In genomic region chr22:20507253-20508066, GRCh38 we compare ENCODE assay signal across 1 cellular context.
TF ChIP-seq lines count a peak whose summit lies in the region.

MED15 (plus strand) TSS chr22:20507610; CDS start chr22:20507679, 69 bp downstream.

TF ChIP-seq in HEK293, 187 proteins besides CTCF, POLR2A, EP300 and RAD21 (continued from another document and continues in another):
- TF ChIP-seq ZNF645 (tag by site-specific recombination; IDR thresholded peaks at IDR 0.05), result no peak
- 0 out of 2 replicates have a peak, but pooled peaks have one; percentile 58 for TF ChIP-seq ZNF660 (tag by site-specific recombination; IDR thresholded peaks at IDR 0.05)
- no peak for TF ChIP-seq ZNF221 (tag by site-specific recombination; IDR thresholded peaks at IDR 0.05; ENCODE audit: borderline replicate concordance)
- no peak for TF ChIP-seq OSR2 (tag by site-specific recombination; IDR thresholded peaks at IDR 0.05)
- TF ChIP-seq INSM2 (tag by site-specific recombination; IDR thresholded peaks at IDR 0.05), result no peak; the same call in 1 of the 2 replicates
- TF ChIP-seq ZFP37 (tag by site-specific recombination; IDR thresholded peaks at IDR 0.05), result no peak; the same call in 1 of the 2 replicates
- no peak for TF ChIP-seq ZNF768 (tag by site-specific recombination; IDR thresholded peaks at IDR 0.05)
- TF ChIP-seq ZNF266 (tag by site-specific recombination; IDR thresholded peaks at IDR 0.05; ENCODE audit: low read depth), result no peak
- no peak for TF ChIP-seq ZSCAN18 (tag by site-specific recombination; IDR thresholded peaks at IDR 0.05)
- no peak for TF ChIP-seq ZNF354C (tag by site-specific recombination; IDR thresholded peaks at IDR 0.05; ENCODE audit: borderline replicate concordance, low read depth)
- no peak for TF ChIP-seq ZNF202 (tag by site-specific recombination; IDR thresholded peaks at IDR 0.05; ENCODE audit: borderline replicate concordance)
- peak; percentile 59; the same call in 1 of the 2 replicates for TF ChIP-seq ZNF580 (tag by site-specific recombination; IDR thresholded peaks at IDR 0.05)
- no peak for TF ChIP-seq ZNF280C (tag by site-specific recombination; IDR thresholded peaks at IDR 0.05)
- no peak for TF ChIP-seq ZNF658 (tag by site-specific recombination; IDR thresholded peaks at IDR 0.05)
- TF ChIP-seq ZNF423 (tag by site-specific recombination; IDR thresholded peaks at IDR 0.05), result no peak
- no peak for TF ChIP-seq ZNF19 (tag by site-specific recombination; IDR thresholded peaks at IDR 0.05; ENCODE audit: low read depth)
- TF ChIP-seq ZNF404 (tag by site-specific recombination; IDR thresholded peaks at IDR 0.05), result no peak
- peak; percentile 60; the same call in 1 of the 2 replicates for TF ChIP-seq GLIS2 (tag by site-specific recombination; IDR thresholded peaks at IDR 0.05)
- TF ChIP-seq ZNF114 (tag by site-specific recombination; IDR thresholded peaks at IDR 0.05), result no peak
- TF ChIP-seq ZNF146 (tag by site-specific recombination; IDR thresholded peaks at IDR 0.05), result no peak
- no peak for TF ChIP-seq ZNF654 (tag by site-specific recombination; IDR thresholded peaks at IDR 0.05; ENCODE audit: low read depth)
- peak; percentile 87; the same call in 1 of the 2 replicates for TF ChIP-seq KLF8 (tag by site-specific recombination; IDR thresholded peaks at IDR 0.05)
- no peak for TF ChIP-seq ZNF214 (tag by site-specific recombination; IDR thresholded peaks at IDR 0.05; ENCODE audit: borderline replicate concordance)
- peak; percentile 51; the same call in 1 of the 2 replicates for TF ChIP-seq KLF1 (tag by site-specific recombination; IDR thresholded peaks at IDR 0.05)
- TF ChIP-seq TSHZ1 (tag by site-specific recombination; IDR thresholded peaks at IDR 0.05; ENCODE audit: borderline replicate concordance), result 0 out of 2 replicates have a peak, but pooled peaks have one; percentile 45
- no peak for TF ChIP-seq HIC1 (tag by site-specific recombination; IDR thresholded peaks at IDR 0.05)
- TF ChIP-seq ZNF366 (tag by site-specific recombination; conservative IDR thresholded peaks at IDR 0.05), result no peak
- TF ChIP-seq PATZ1 (tag by site-specific recombination; IDR thresholded peaks at IDR 0.05), result peak; percentile 85
- no peak for TF ChIP-seq SCRT2 (tag by site-specific recombination; IDR thresholded peaks at IDR 0.05)
- TF ChIP-seq ZNF548 (tag by site-specific recombination; IDR thresholded peaks at IDR 0.05), result no peak
- TF ChIP-seq ZNF174 (tag by site-specific recombination; IDR thresholded peaks at IDR 0.05), result no peak
- no peak for TF ChIP-seq ZNF777 (tag by site-specific recombination; IDR thresholded peaks at IDR 0.05; ENCODE audit: borderline replicate concordance)
- no peak for TF ChIP-seq ZNF513 (tag by site-specific recombination; IDR thresholded peaks at IDR 0.05)
- peak; percentile 45 for TF ChIP-seq WT1 (tag by site-specific recombination; IDR thresholded peaks at IDR 0.05)
- no peak for TF ChIP-seq ZNF549 (tag by site-specific recombination; IDR thresholded peaks at IDR 0.05)
- TF ChIP-seq ZNF398 (tag by site-specific recombination; IDR thresholded peaks at IDR 0.05), result no peak
- no peak for TF ChIP-seq ZNF157 (tag by site-specific recombination; IDR thresholded peaks at IDR 0.05)
- TF ChIP-seq ZNF530 (tag by site-specific recombination; IDR thresholded peaks at IDR 0.05; ENCODE audit: low read depth), result no peak
- no peak for TF ChIP-seq ZNF341 (tag by site-specific recombination; IDR thresholded peaks at IDR 0.05; ENCODE audit: low read depth)
- no peak for TF ChIP-seq GLI4 (tag by site-specific recombination; IDR thresholded peaks at IDR 0.05)
- no peak; the same call in 1 of the 2 replicates for TF ChIP-seq ZNF558 (tag by site-specific recombination; IDR thresholded peaks at IDR 0.05)
- no peak for TF ChIP-seq ZSCAN30 (tag by site-specific recombination; IDR thresholded peaks at IDR 0.05)
- no peak for TF ChIP-seq ZNF544 (tag by site-specific recombination; IDR thresholded peaks at IDR 0.05)
